Comparison of ENCODE assay signal across 8 cellular contexts in the genomic region with DNA sequence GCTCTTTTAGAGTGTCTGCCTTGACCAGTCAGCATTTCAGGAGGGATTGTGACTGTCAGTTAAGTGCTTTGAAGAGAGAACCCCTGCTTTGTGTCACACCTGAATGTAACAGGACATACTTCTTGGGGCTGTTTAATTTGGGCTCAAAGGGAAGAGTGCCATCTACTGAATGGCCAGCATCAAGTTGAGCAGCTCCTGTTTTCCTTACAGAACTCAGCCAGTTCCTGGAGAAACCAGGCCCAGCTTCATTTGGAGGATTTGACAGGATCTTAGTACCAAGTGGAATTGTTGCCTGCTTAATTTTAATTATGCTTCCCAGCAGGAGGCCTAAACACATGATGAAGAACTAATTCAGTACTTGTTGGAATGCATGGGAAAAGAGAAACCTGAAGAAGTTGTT. TPM values are rescaled to one million over a fixed set of nuclear protein-coding genes. Genes with fewer than 3 reads are reported as not detected.
A peak's percentile ranks its signal among the peaks of the same experiment; 100 is the strongest.
DNase-seq lines count a peak whose midpoint lies in the region; ATAC-seq, FAIRE-seq and TF ChIP-seq lines count a peak whose summit lies in the region.

No MANE protein-coding gene starts in this region.

- H3K4me2 ChIP-seq in A549, result no peak overlapping the region
- no peak overlapping the region for H3K4me2 ChIP-seq in MM.1S (ENCODE audit: low read depth, low read length)

- in situ Hi-C loops in GM13976 (cut with MboI; ENCODE audit: low sequenced_read_pairs, unreplicated experiment), result no loop called here

- no peak overlapping the region for H2AFZ ChIP-seq in MM.1S (ENCODE audit: low read length)

- H3K4me3 ChIP-seq in A549 (no peak overlapping the region), kidney (ENCODE audit: low read length in 2 of 2) (no peak overlapping the region), MM.1S (ENCODE audit: low read length) (no peak overlapping the region)

- intact Hi-C loops in kidney (cut with DNase I), result no loop called here

- FAIRE-seq in A549 (lab: Jason Lieb, UNC), result no peak
- no peak for FAIRE-seq in kidney (lab: Jason Lieb, UNC)

- peak; percentile 58 to 64 for TF ChIP-seq RAD21 in A549 (conservative IDR thresholded peaks at IDR 0.05 in 1 of 2, IDR thresholded peaks at IDR 0.05 in 1 of 2)

- no peaks in the 10 kb centered on the region for H3F3A ChIP-seq in MM.1S (ENCODE audit: insufficient read depth, low read length)

- no peak overlapping the region for H3K9ac ChIP-seq in kidney (ENCODE audit: low read length in 2 of 2)
- no peak overlapping the region for H3K9ac ChIP-seq in MM.1S (ENCODE audit: low read length)

- no peak for TF ChIP-seq POLR2A in A549 (IDR thresholded peaks at IDR 0.05; ENCODE audit: low read length)

- CTCF ChIA-PET in A549 (lab: Yijun Ruan, JAX), result interaction anchor here (0.5 to 5.1 kb wide), 9 partner anchors 14 to 190 kb away, joined by 3 to 51 read pairs (median 4); no protein-coding TSS in a partner anchor

- H3K9me3 ChIP-seq in A549 (no peaks in the 10 kb centered on the region), kidney (ENCODE audit: control insufficient read depth in 1 of 2, low read length in 2 of 2) (no peaks in the 10 kb centered on the region), MM.1S (replicated peaks; ENCODE audit: insufficient read depth, low read length) (no peaks in the 10 kb centered on the region)

- peak; percentile 8 to 52 for DNase-seq in A549 (ENCODE audit: low read depth in 1 of 2, low spot score in 1 of 2)
- DNase-seq in GM13976 (ENCODE audit: low spot score), result no peak
- DNase-seq in amniotic epithelial cell (ENCODE audit: low read depth), result peak; percentile 43
- DNase-seq in kidney, result no peak
- no peak for DNase-seq in MM.1S
- DNase-seq in activated gamma-delta T cell (lab: John Stamatoyannopoulos, UW), result no peak
- no peak for DNase-seq in GDM1 (lab: John Stamatoyannopoulos, UW)

- ATAC-seq in A549 (peak; percentile 78 to 85; a peak in 4 of 6 replicates), HG03139 (IDR thresholded peaks at IDR 0.05; ENCODE audit: unreplicated experiment) (no peak)

- H3K27ac ChIP-seq in A549, result no peak overlapping the region
- no peak overlapping the region for H3K27ac ChIP-seq in kidney (ENCODE audit: low read depth in 2 of 2, low read length in 2 of 2)
- no peak overlapping the region for H3K27ac ChIP-seq in MM.1S (ENCODE audit: low read length)

- POLR2A ChIA-PET in A549 (lab: Yijun Ruan, JAX), result interaction anchor here (1.4 kb wide), 1 partner anchor 132 kb away, joined by 7 read pairs; no protein-coding TSS in a partner anchor

- H3K36me3 ChIP-seq in kidney (ENCODE audit: control insufficient read depth in 1 of 2, insufficient read depth in 2 of 2, low read length in 2 of 2) (no peaks in the 10 kb centered on the region), MM.1S (replicated peaks; ENCODE audit: insufficient read depth, low read length) (no peaks in the 10 kb centered on the region)

- H4K20me1 ChIP-seq in MM.1S (ENCODE audit: insufficient read depth, low read length), result no peaks in the 10 kb centered on the region

- H3K27me3 ChIP-seq in MM.1S (replicated peaks; ENCODE audit: insufficient read depth, low read length), result no peaks in the 10 kb centered on the region

- H3K4me1 ChIP-seq in A549 (0 out of 3 replicates have a peak, but pooled peaks cover 5% of the 10 kb centered on the region), kidney (ENCODE audit: control insufficient read depth in 1 of 2, insufficient read depth in 1 of 2, low read depth in 1 of 2, low read length in 2 of 2) (peaks cover under 1 to 3% of the 10 kb centered on the region in 2 donors), MM.1S (ENCODE audit: low read length) (peaks cover 7% of the 10 kb centered on the region)

- TF ChIP-seq CTCF in A549 (IDR thresholded peaks at IDR 0.05) (peak; percentile 52; the same call in 2 of the 3 replicates), GM13976 (IDR thresholded peaks at IDR 0.05; ENCODE audit: borderline replicate concordance, control extremely low read depth, extremely low read depth, insufficient read depth, missing control alignments) (peak; percentile 17), kidney (IDR thresholded peaks at IDR 0.05; ENCODE audit: borderline replicate concordance, extremely low read depth, insufficient read depth) (peak; percentile 45), MM.1S (IDR thresholded peaks at IDR 0.05; ENCODE audit: low read length) (no peak; the same call in 1 of the 2 replicates)

- no peaks in the 10 kb centered on the region for H3K9me2 ChIP-seq in MM.1S (replicated peaks; ENCODE audit: insufficient read depth, low read length)

- H3K79me2 ChIP-seq in MM.1S (ENCODE audit: low read length), result peaks cover 92% of the 10 kb centered on the region

- TF ChIP-seq EP300 in A549 (IDR thresholded peaks at IDR 0.05), result no peak

TF ChIP-seq in A549, 52 proteins besides CTCF, POLR2A, EP300 and RAD21:
- TF ChIP-seq SMC3 (IDR thresholded peaks at IDR 0.05), result peak; percentile 51
- no peak for TF ChIP-seq JUNB (IDR thresholded peaks at IDR 0.05)
TF ChIP-seq in A549: peak in this region for 1.

RNA-seq across cellular contexts. Expression of a gene that starts 8.3 kb away (rescaled TPM):
- polyA plus RNA-seq in A549 (2011; rRNA removed) (48.2 and 49.1 TPM in 2 replicates), A549 (2017; fragmentation: RNase III; extraction: RNeasy Plus Mini Kit Qiagen cat#74134 plus additional on column Dnase treatment) (7.8 to 11.6 TPM (median 9.8 TPM) in 3 replicates), kidney (ENCODE audit: insufficient read depth, low read depth, low replicate concordance) (56.9 TPM)
- 7.3 and 14.4 TPM in 2 replicates for polyA plus RNA-seq in A549 (2012; cell fraction: cytosol; rRNA removed)
- 5.3 and 6.2 TPM in 2 replicates for polyA plus RNA-seq in A549 (2012; cell fraction: nucleus; rRNA removed)
- polyA minus RNA-seq in A549 (2011; rRNA and poly(A)+ RNA removed), result 36.2 and 37.6 TPM in 2 replicates
- 79.2 TPM for total RNA-seq in kidney

Comparison
In these comparisons a context has a peak if more than half of its experiments do, and no peak if none do; other contexts are left out.
1. DNase-seq: peak in A549 (2 of 2) and amniotic epithelial cell (single experiment); none in GM13976 (single experiment), kidney (single experiment), MM.1S (single experiment), activated gamma-delta T cell (single experiment) and GDM1 (single experiment).